28 cellular contexts compared by ENCODE assay signal in genomic region chr11:71170619-71171018, GRCh38.
"Had no signal": no experiment of that assay in that cellular context is flagged by ENCODE, and none has a peak within 500 bp of the region (broad histone marks: within the 10 kb centered on the region; RNA-seq: fewer than 3 reads in every experiment).

No MANE protein-coding gene starts in this region.

- H3K9me3 ChIP-seq: ascending aorta, body of pancreas had no signal

- DNase-seq: activated CD4-positive, alpha-beta memory T cell treated with anti-CD3 and anti-CD28 coated beads, Interleukin-2, amount 10 ng/mL, durations not matched to agents 7 days and 5 days; activated CD4-positive, alpha-beta T cell treated with anti-CD3 and anti-CD28 coated beads, Interleukin-2, amount 50 U/mL, for 1 hour; activated CD4-positive, CD25-positive, alpha-beta regulatory T cell; activated CD8-positive, alpha-beta memory T cell treated with anti-CD3 and anti-CD28 coated beads, Interleukin-2, amount 50 U/mL, for 4 hours; activated naive CD4-positive, alpha-beta T cell; activated naive CD8-positive, alpha-beta T cell treated with anti-CD3 and anti-CD28 coated beads, Interleukin-2, amount 50 U/mL, for 24 hours; activated T-cell treated with anti-CD3 and anti-CD28 coated beads, Interleukin-2, amount 50 U/mL, for 72 hours; amniotic stem cell; body of pancreas; MG63; NCI-H1105; NCI-H1436; NCI-H187; NCI-H2081; NCI-H510A treated with DMSO at 0.1 percent for 48 hours; NCI-H69; NK-92 treated with Interleukin-12 subunit alpha and Interleukin-12 subunit beta, amount 100 ng/mL, for 24 hours; OCI-M1; RPMI8226; T-helper 2 cell; T1000 had no signal

- H3K4me3 ChIP-seq: ascending aorta, body of pancreas, MG63, SK-N-MC had no signal

- ATAC-seq: activated naive CD4-positive, alpha-beta T cell treated with anti-CD3 and anti-CD28 coated beads, Interleukin-2, amount 50 U/mL, for 72 hours; activated naive CD8-positive, alpha-beta T cell treated with anti-CD3 and anti-CD28 coated beads, Interleukin-2, amount 50 U/mL, for 24 hours; activated T-cell treated with anti-CD3 and anti-CD28 coated beads, Interleukin-2, amount 50 U/mL, for 72 hours; body of pancreas; Panc1; Right ventricle myocardium inferior; T-cell had no signal

- H3K4me1 ChIP-seq: ascending aorta had no signal

- H3K27me3 ChIP-seq: ascending aorta, body of pancreas, MG63 had no signal

- H3K27ac ChIP-seq: ascending aorta, body of pancreas, SK-N-MC, VCaP had no signal

- H3K36me3 ChIP-seq: ascending aorta, MG63 had no signal
